Comparison of ENCODE assay signal across 26 cellular contexts in the genomic region with DNA sequence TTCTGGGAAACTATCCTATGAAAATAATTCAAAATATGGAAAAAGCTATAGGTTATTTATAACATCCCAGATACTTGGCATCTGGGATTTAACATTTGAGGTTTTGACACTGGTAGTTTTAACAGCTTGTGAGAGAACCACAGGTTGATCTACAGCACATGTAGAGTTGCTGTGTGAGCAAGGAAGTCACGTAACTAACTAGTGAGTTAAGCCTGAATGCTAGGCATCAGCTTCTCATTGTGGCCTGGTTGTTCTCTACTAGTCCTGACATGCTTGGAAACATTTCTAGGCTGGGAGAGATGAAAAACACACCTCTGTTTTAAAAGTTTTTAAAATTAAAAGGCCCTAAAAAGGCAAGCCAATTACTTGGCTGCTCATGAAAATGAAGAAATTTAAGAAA.
"Had no signal": no experiment of that assay in that cellular context is flagged by ENCODE, and none has a peak within 500 bp of the region (broad histone marks: within the 10 kb centered on the region; RNA-seq: fewer than 3 reads in every experiment).

No MANE protein-coding gene starts in this region.

- ATAC-seq: left cardiac atrium; lower lobe of right lung; natural killer cell treated with Interleukin-12 subunit alpha and Interleukin-12 subunit beta and Interleukin-15 and Interleukin-18, amount 100 ng/mL, for 72 hours; right cardiac atrium; stimulated activated effector memory CD8-positive, alpha-beta T cell treated with anti-CD3 and anti-CD28 coated beads, Interleukin-12 subunit alpha, Interleukin-12 subunit beta, amount 100 ng/mL, for 72 hours; stimulated activated naive CD8-positive, alpha-beta T cell treated with anti-CD3 and anti-CD28 coated beads, Interleukin-15, Interleukin-2, amounts not matched to agents 100 U/mL and 50 U/mL, for 24 hours had no signal

- H3K4me3 ChIP-seq: coronary artery, esophagus muscularis mucosa, left ventricle myocardium inferior, lower lobe of right lung, neural progenitor cell, ovary, suprapubic skin, thyroid gland, upper lobe of left lung, uterus had no signal

- H3K27ac ChIP-seq: esophagus muscularis mucosa, left ventricle myocardium inferior, lower lobe of right lung, neural progenitor cell, ovary, suprapubic skin, thyroid gland, upper lobe of left lung, uterus had no signal

- H3K27ac Mint-ChIP-seq: endodermal cell; immature natural killer cell; natural killer cell treated with Interleukin-12 subunit alpha and Interleukin-12 subunit beta and Interleukin-15 and Interleukin-18, amount 100 ng/mL, for 72 hours; neural progenitor cell; stimulated activated effector memory CD8-positive, alpha-beta T cell treated with anti-CD3 and anti-CD28 coated beads, Interleukin-12 subunit alpha, Interleukin-12 subunit beta, amount 100 ng/mL, for 72 hours had no signal

- H3K9me3 ChIP-seq: esophagus muscularis mucosa, left ventricle myocardium inferior, lower lobe of right lung, ovary, suprapubic skin, thyroid gland, upper lobe of left lung, uterus had no signal

- H3K4me1 Mint-ChIP-seq: endodermal cell; immature natural killer cell; neural progenitor cell; stimulated activated effector memory CD8-positive, alpha-beta T cell treated with anti-CD3 and anti-CD28 coated beads, Interleukin-12 subunit alpha, Interleukin-12 subunit beta, amount 100 ng/mL, for 72 hours had no signal

- H3K27me3 Mint-ChIP-seq: natural killer cell treated with Interleukin-12 subunit alpha and Interleukin-12 subunit beta and Interleukin-15 and Interleukin-18, amount 100 ng/mL, for 72 hours had no signal

- H3K36me3 ChIP-seq: ovary, uterus had no signal

- H3K4me3 Mint-ChIP-seq: endodermal cell; immature natural killer cell; natural killer cell treated with Interleukin-12 subunit alpha and Interleukin-12 subunit beta and Interleukin-15 and Interleukin-18, amount 100 ng/mL, for 72 hours; neural progenitor cell; stimulated activated effector memory CD8-positive, alpha-beta T cell treated with anti-CD3 and anti-CD28 coated beads, Interleukin-12 subunit alpha, Interleukin-12 subunit beta, amount 100 ng/mL, for 72 hours had no signal

- H3K27me3 ChIP-seq: esophagus muscularis mucosa, neural progenitor cell, ovary, suprapubic skin, thyroid gland, upper lobe of left lung, uterus had no signal

- DNase-seq: effector CD4-positive, alpha-beta T cell; endodermal cell; foreskin fibroblast; immature natural killer cell; kidney; left cardiac atrium; left ventricle myocardium inferior; lower lobe of right lung; mesenchymal stem cell; midbrain; nucleus accumbens; ovary; right cardiac atrium; small intestine; stimulated activated CD4-positive, alpha-beta T cell treated with anti-CD3 and anti-CD28 coated beads, Interleukin-4, amount 100 ng/mL, for 1 hour; stimulated activated CD8-positive, alpha-beta memory T cell treated with anti-CD3 and anti-CD28 coated beads, Interleukin-4, amount 100 ng/mL, for 48 hours; stimulated activated naive CD8-positive, alpha-beta T cell treated with anti-CD3 and anti-CD28 coated beads, Interleukin-15, Interleukin-2, amounts not matched to agents 100 U/mL and 50 U/mL, for 24 hours; thyroid gland; upper lobe of left lung; uterus had no signal

- H3K4me1 ChIP-seq: esophagus muscularis mucosa, left ventricle myocardium inferior, lower lobe of right lung, neural progenitor cell, suprapubic skin, thyroid gland, upper lobe of left lung, uterus had no signal

- H3K9me3 Mint-ChIP-seq: immature natural killer cell; natural killer cell treated with Interleukin-12 subunit alpha and Interleukin-12 subunit beta and Interleukin-15 and Interleukin-18, amount 100 ng/mL, for 72 hours; neural progenitor cell; stimulated activated effector memory CD8-positive, alpha-beta T cell treated with anti-CD3 and anti-CD28 coated beads, Interleukin-12 subunit alpha, Interleukin-12 subunit beta, amount 100 ng/mL, for 72 hours had no signal
